8 cellular contexts compared by ENCODE assay signal in the genomic region with DNA sequence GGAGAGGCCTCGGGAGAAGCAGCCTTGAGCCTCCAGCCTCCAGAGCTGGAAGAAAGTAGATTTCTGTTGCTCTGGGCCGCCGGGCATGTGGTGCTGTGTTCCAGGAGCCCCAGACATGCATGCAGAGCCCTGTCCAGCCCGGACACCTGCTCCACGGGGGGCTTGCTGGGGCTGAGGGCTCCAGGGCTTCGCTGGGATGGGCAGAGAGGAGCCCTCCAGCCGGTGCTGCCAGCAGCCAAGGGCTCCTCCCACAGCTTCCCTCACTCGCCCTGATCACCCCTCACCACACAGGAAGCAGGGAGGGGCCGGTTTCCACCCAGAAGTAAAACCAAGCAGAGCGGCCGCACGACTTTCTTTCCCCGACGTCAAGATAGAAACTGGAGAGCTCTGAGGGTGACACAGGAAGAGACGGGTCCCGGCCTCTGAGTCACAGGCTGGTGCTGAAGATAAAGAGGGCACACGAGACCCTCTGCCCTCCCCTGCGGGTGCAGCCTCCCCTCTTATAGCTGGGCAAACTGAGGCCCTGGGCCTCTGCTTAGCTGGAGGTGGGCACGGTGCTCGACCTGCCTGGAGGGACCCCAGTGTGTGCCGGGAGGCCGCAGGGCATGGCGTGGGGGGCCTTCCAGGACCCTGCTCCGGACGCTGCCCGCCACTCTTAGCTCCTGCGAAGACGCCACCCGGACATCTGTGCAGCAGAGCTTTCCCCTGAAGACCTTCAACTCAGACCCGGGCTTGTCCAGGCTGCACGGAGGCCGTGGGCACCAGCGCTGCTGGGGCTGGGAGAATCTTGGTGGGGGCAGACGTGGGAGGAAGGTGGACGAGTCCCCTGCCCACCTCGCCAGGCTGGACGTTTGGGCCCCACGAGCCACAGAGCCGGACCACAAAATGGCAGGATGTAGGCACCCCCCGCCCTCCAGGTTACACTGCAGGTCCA. TPM values are rescaled to one million over a fixed set of nuclear protein-coding genes. Genes with fewer than 3 reads are reported as not detected.
DNase-seq lines count a peak whose midpoint lies in the region; ATAC-seq and TF ChIP-seq lines count a peak whose summit lies in the region.

No MANE protein-coding gene starts in this region.

- peak overlapping the region; percentile 76 to 80 for H3K9ac ChIP-seq in colonic mucosa (ENCODE audit: low read depth in 2 of 2, low read length in 2 of 2)

- H3K4me3 ChIP-seq in colonic mucosa, result peak overlapping the region; percentile 15
- H3K4me3 ChIP-seq in muscle layer of duodenum (ENCODE audit: low read depth in 1 of 2, low read length in 2 of 2), result no peak overlapping the region

- ATAC-seq in GM21390 (IDR thresholded peaks at IDR 0.05; ENCODE audit: unreplicated experiment), result peak; percentile 73

- intact Hi-C loops in colonic mucosa (cut with DNase I), result no loop called here

- no peaks in the 10 kb centered on the region for H3K36me3 ChIP-seq in colonic mucosa
- H3K36me3 ChIP-seq in muscle layer of duodenum (ENCODE audit: control insufficient read depth in 1 of 2, insufficient read depth in 2 of 2, low read length in 2 of 2), result peaks cover 0 to 5% of the 10 kb centered on the region in 2 donors

- H3K4me1 ChIP-seq in colonic mucosa (peaks cover 45% of the 10 kb centered on the region), muscle layer of duodenum (ENCODE audit: control insufficient read depth in 1 of 2, insufficient read depth in 2 of 2, low read length in 2 of 2) (peaks cover 0 to 50% of the 10 kb centered on the region in 2 donors)

- DNase-seq in EH (ENCODE audit: low read depth), result peak; percentile 72
- peak; percentile 85 for DNase-seq in activated CD4-positive, CD25-positive, alpha-beta regulatory T cell treated with anti-CD3 and anti-CD28 coated beads, Interleukin-2, amount 50 U/mL, for 16 hours (ENCODE audit: low read depth, low spot score)
- DNase-seq in colonic mucosa, result peak; percentile 94
- DNase-seq in NCI-H1092 treated with DMSO at 0.1 percent for 48 hours (lab: John Stamatoyannopoulos, UW), result no peak

- peaks cover 10 to 25% (median 12%) of the 10 kb centered on the region in 3 donors for H3K4me1 Mint-ChIP-seq in IgD-negative memory B cell
- H3K4me1 Mint-ChIP-seq in stimulated activated naive CD8-positive, alpha-beta T cell treated with anti-CD3 and anti-CD28 coated beads, Interleukin-15, Interleukin-2, amounts not matched to agents 100 ng/mL and 50 ng/mL, for 24 hours (ENCODE audit: low read depth), result peaks cover 66% of the 10 kb centered on the region

- H3K36me3 Mint-ChIP-seq in IgD-negative memory B cell, result no peaks in the 10 kb centered on the region
- H3K36me3 Mint-ChIP-seq in stimulated activated naive CD8-positive, alpha-beta T cell treated with anti-CD3 and anti-CD28 coated beads, Interleukin-15, Interleukin-2, amounts not matched to agents 100 ng/mL and 50 ng/mL, for 24 hours (ENCODE audit: low read depth), result peaks cover 4% of the 10 kb centered on the region

- peak overlapping the region; percentile 84 to 97 (median 94) for H3K4me3 Mint-ChIP-seq in IgD-negative memory B cell
- H3K4me3 Mint-ChIP-seq in stimulated activated naive CD8-positive, alpha-beta T cell treated with anti-CD3 and anti-CD28 coated beads, Interleukin-15, Interleukin-2, amounts not matched to agents 100 ng/mL and 50 ng/mL, for 24 hours, result peak overlapping the region; percentile 81

- no peaks in the 10 kb centered on the region for H3K9me3 ChIP-seq in colonic mucosa
- no peaks in the 10 kb centered on the region for H3K9me3 ChIP-seq in muscle layer of duodenum (ENCODE audit: control insufficient read depth in 1 of 2, low read length in 2 of 2)

- H3K27me3 ChIP-seq in colonic mucosa, result no peaks in the 10 kb centered on the region
- H3K27me3 ChIP-seq in muscle layer of duodenum (ENCODE audit: low read depth, low read length), result no peaks in the 10 kb centered on the region

- H3K27me3 Mint-ChIP-seq in IgD-negative memory B cell, result peaks cover 3% of the 10 kb centered on the region
- no peaks in the 10 kb centered on the region for H3K27me3 Mint-ChIP-seq in stimulated activated naive CD8-positive, alpha-beta T cell treated with anti-CD3 and anti-CD28 coated beads, Interleukin-15, Interleukin-2, amounts not matched to agents 100 ng/mL and 50 ng/mL, for 24 hours

- H3K9me3 Mint-ChIP-seq in IgD-negative memory B cell, result no peaks in the 10 kb centered on the region
- H3K9me3 Mint-ChIP-seq in stimulated activated naive CD8-positive, alpha-beta T cell treated with anti-CD3 and anti-CD28 coated beads, Interleukin-15, Interleukin-2, amounts not matched to agents 100 ng/mL and 50 ng/mL, for 24 hours, result no peaks in the 10 kb centered on the region

- no peak for TF ChIP-seq CTCF in colonic mucosa (IDR thresholded peaks at IDR 0.05)

- H3K27ac Mint-ChIP-seq in IgD-negative memory B cell, result peak overlapping the region; percentile 88 to 92 (median 90)
- H3K27ac Mint-ChIP-seq in stimulated activated naive CD8-positive, alpha-beta T cell treated with anti-CD3 and anti-CD28 coated beads, Interleukin-15, Interleukin-2, amounts not matched to agents 100 ng/mL and 50 ng/mL, for 24 hours, result peak overlapping the region; percentile 97

- peak overlapping the region; percentile 97 for H3K27ac ChIP-seq in colonic mucosa
- peak overlapping the region; percentile 60 for H3K27ac ChIP-seq in muscle layer of duodenum (ENCODE audit: low read length)

RNA-seq across cellular contexts. Expression of a gene that starts 31.1 kb away (rescaled TPM):
- 6.4 TPM for polyA plus RNA-seq in IgD-negative memory B cell
- total RNA-seq in colonic mucosa, result 100 to 1,000 TPM; 107 to 201 TPM

RNA-seq across cellular contexts. Expression of a gene that starts 47.0 kb away (rescaled TPM):
- 31.2 TPM for polyA plus RNA-seq in IgD-negative memory B cell
- 10 to 100 TPM; 33.0 to 35.9 TPM for total RNA-seq in colonic mucosa

RNA-seq across cellular contexts. Expression of a gene that starts 52.0 kb away (rescaled TPM):
- 26.7 TPM for polyA plus RNA-seq in IgD-negative memory B cell
- 10 to 100 TPM; 11.6 to 16.5 TPM for total RNA-seq in colonic mucosa

RNA-seq across cellular contexts. Expression of a gene that starts 59.6 kb away (rescaled TPM):
- not detected for polyA plus RNA-seq in IgD-negative memory B cell
- total RNA-seq in colonic mucosa, result 1 to 10 TPM; 2.7 to 4.5 TPM
